Comparison of ENCODE assay signal across 26 cellular contexts in genomic region chr10:101218423-101219136, GRCh38. TPM values are rescaled to one million over a fixed set of nuclear protein-coding genes. Genes with fewer than 3 reads are reported as not detected.
DNase-seq lines count a peak whose midpoint lies in the region; ATAC-seq and TF ChIP-seq lines count a peak whose summit lies in the region.
"Had no signal": no experiment of that assay in that cellular context is flagged by ENCODE, and none has a peak within 500 bp of the region (broad histone marks: within the 10 kb centered on the region; RNA-seq: fewer than 3 reads in every experiment).

No MANE protein-coding gene starts in this region.

- POLR2A ChIA-PET in PC-3 (lab: Charles Lee; ENCODE audit: unreplicated experiment): no interaction called here

- no peak for ATAC-seq in PC-3
- ATAC-seq: A549; activated CD4-positive, alpha-beta T cell treated with anti-CD3 and anti-CD28 coated beads for 36 hours; body of pancreas; mucosa of descending colon had no signal

- TF ChIP-seq CTCF in brain (conservative IDR thresholded peaks at IDR 0.05) (no peak), neural crest cell (conservative IDR thresholded peaks at IDR 0.05) (no peak), PC-3 (conservative IDR thresholded peaks at IDR 0.05; ENCODE audit: low read depth, low read length) (no peak)

- peak overlapping the region; percentile 66 for H3K27ac Mint-ChIP-seq in activated CD4-positive, alpha-beta T cell treated with anti-CD3 and anti-CD28 coated beads, Interleukin-2, amount 10 ng/mL, durations not matched to agents 24 days and 14 days
- no peak overlapping the region for H3K27ac Mint-ChIP-seq in brain
- H3K27ac Mint-ChIP-seq in neural crest cell (ENCODE audit: unreplicated experiment): no peak overlapping the region
- H3K27ac Mint-ChIP-seq: activated CD4-positive, alpha-beta T cell treated with anti-CD3 and anti-CD28 coated beads for 36 hours had no signal

- H3K4me3 Mint-ChIP-seq in activated CD4-positive, alpha-beta T cell treated with anti-CD3 and anti-CD28 coated beads, Interleukin-2, amount 10 ng/mL, durations not matched to agents 24 days and 14 days: no peak overlapping the region
- H3K4me3 Mint-ChIP-seq in brain (peak overlapping the region in 4 of 5 experiments; percentile 37 to 67 (median 64)), neural crest cell (peak overlapping the region; percentile 52)
- H3K4me3 Mint-ChIP-seq: activated CD4-positive, alpha-beta T cell treated with anti-CD3 and anti-CD28 coated beads for 36 hours had no signal

- no peaks in the 10 kb centered on the region for H3F3A ChIP-seq in PC-3 (ENCODE audit: low read length, unreplicated experiment)

- H3K36me3 Mint-ChIP-seq in activated CD4-positive, alpha-beta T cell treated with anti-CD3 and anti-CD28 coated beads, Interleukin-2, amount 10 ng/mL, durations not matched to agents 24 days and 14 days (ENCODE audit: low read depth): peaks cover 4% of the 10 kb centered on the region
- H3K36me3 Mint-ChIP-seq in brain: no peaks in the 10 kb centered on the region
- no peaks in the 10 kb centered on the region for H3K36me3 Mint-ChIP-seq in neural crest cell (ENCODE audit: low read depth)

- no peaks in the 10 kb centered on the region for H3K9me3 ChIP-seq in PC-3 (ENCODE audit: low read length)
- H3K9me3 ChIP-seq: A549, body of pancreas, mucosa of descending colon, uterus had no signal

- no peak overlapping the region for H3K4me2 ChIP-seq in PC-3 (ENCODE audit: low read length)
- H3K4me2 ChIP-seq: BLaER1 had no signal

- peaks cover 10% of the 10 kb centered on the region for H3K4me1 ChIP-seq in PC-3 (ENCODE audit: insufficient read depth, low read length)

- H3K79me2 ChIP-seq in PC-3 (ENCODE audit: low read length): no peaks in the 10 kb centered on the region

- no peaks in the 10 kb centered on the region for H3K9me2 ChIP-seq in PC-3 (replicated peaks; ENCODE audit: low read length)

- CTCF ChIA-PET in PC-3 (lab: Charles Lee): no interaction called here

- peak; percentile 61 for DNase-seq in activated CD4-positive, alpha-beta T cell treated with anti-CD3 and anti-CD28 coated beads, Interleukin-2, amount 10 ng/mL, durations not matched to agents 24 days and 14 days
- no peak for DNase-seq in activated CD4-positive, alpha-beta T cell treated with anti-CD3 and anti-CD28 coated beads for 4 hours
- DNase-seq in ELF-1 (ENCODE audit: low read depth, low spot score) (peak; percentile 22), neural crest cell (ENCODE audit: low read depth, low spot score) (no peak), NCI-H345 (lab: John Stamatoyannopoulos, UW) (no peak), PC-3 (no peak), NCI-H1105 (lab: John Stamatoyannopoulos, UW) (no peak)
- DNase-seq: activated CD4-positive, alpha-beta T cell treated with anti-CD3 and anti-CD28 coated beads for 36 hours; body of pancreas; head of caudate nucleus; IMR-90; mucosa of descending colon; NCI-H1417 treated with DMSO at 0.1 percent for 48 hours; NCI-H526 treated with DMSO at 0.1 percent for 48 hours; occipital lobe; stimulated activated CD4-positive, alpha-beta T cell treated with anti-CD3 and anti-CD28 coated beads, Interleukin-12 subunit alpha, Interleukin-12 subunit beta, amount 100 ng/mL, for 4 hours; stimulated activated CD8-positive, alpha-beta memory T cell treated with anti-CD3 and anti-CD28 coated beads, Interleukin-4, amount 100 ng/mL, for 48 hours; substantia nigra; uterus had no signal

- no TSS peak for BruUV-seq in PC-3 (replicated peaks; lab: Mats Ljungman, UMichigan)

- H3K36me3 ChIP-seq in PC-3 (ENCODE audit: low read depth, low read length): no peaks in the 10 kb centered on the region
- H3K36me3 ChIP-seq: BLaER1, uterus had no signal

- no peak overlapping the region for H3K27ac ChIP-seq in PC-3 (ENCODE audit: low read length)
- H3K27ac ChIP-seq: A549, BLaER1, body of pancreas, HL-60, RWPE1, uterus had no signal

- H3K4me3 ChIP-seq in PC-3 (ENCODE audit: low read length): no peak overlapping the region
- H3K4me3 ChIP-seq: BLaER1, body of pancreas, mucosa of descending colon, uterus had no signal

- no peaks in the 10 kb centered on the region for H4K20me1 ChIP-seq in PC-3 (ENCODE audit: low read length)

- H3K27me3 Mint-ChIP-seq in activated CD4-positive, alpha-beta T cell treated with anti-CD3 and anti-CD28 coated beads, Interleukin-2, amount 10 ng/mL, durations not matched to agents 24 days and 14 days: peaks cover 90% of the 10 kb centered on the region
- H3K27me3 Mint-ChIP-seq in brain (peaks cover 100% of the 10 kb centered on the region), neural crest cell (ENCODE audit: low read depth) (peaks cover 100% of the 10 kb centered on the region)

- H2AFZ ChIP-seq in PC-3 (ENCODE audit: low read length): no peak overlapping the region

- H3K27me3 ChIP-seq in PC-3 (ENCODE audit: low read length): peaks cover 88% of the 10 kb centered on the region

- intact Hi-C loops in activated CD4-positive, alpha-beta T cell treated with anti-CD3 and anti-CD28 coated beads, Interleukin-2, amount 10 ng/mL, durations not matched to agents 24 days and 14 days (cut with micrococcal nuclease): loop anchor here (5.0 to 10.0 kb wide), 3 partner anchors 174 to 1686 kb away; partner anchors contain the start of gene NKX2-3
- intact Hi-C loops in PC-3 (cut with micrococcal nuclease): no loop called here

- no peaks in the 10 kb centered on the region for H3K9me3 Mint-ChIP-seq in activated CD4-positive, alpha-beta T cell treated with anti-CD3 and anti-CD28 coated beads, Interleukin-2, amount 10 ng/mL, durations not matched to agents 24 days and 14 days
- peaks cover 0 to 13% (median 3%) of the 10 kb centered on the region in 5 experiments for H3K9me3 Mint-ChIP-seq in brain
- no peaks in the 10 kb centered on the region for H3K9me3 Mint-ChIP-seq in neural crest cell

- no peak overlapping the region for H3K9ac ChIP-seq in PC-3 (ENCODE audit: low read length)
- H3K9ac ChIP-seq: BLaER1 had no signal

- peaks cover 23% of the 10 kb centered on the region for H3K4me1 Mint-ChIP-seq in activated CD4-positive, alpha-beta T cell treated with anti-CD3 and anti-CD28 coated beads, Interleukin-2, amount 10 ng/mL, durations not matched to agents 24 days and 14 days
- peaks cover 58% of the 10 kb centered on the region for H3K4me1 Mint-ChIP-seq in brain
- peaks cover 28% of the 10 kb centered on the region for H3K4me1 Mint-ChIP-seq in neural crest cell

RNA-seq across cellular contexts. Expression of gene LBX1, which starts 10.7 kb away (rescaled TPM):
- total RNA-seq in activated CD4-positive, alpha-beta T cell treated with anti-CD3 and anti-CD28 coated beads, Interleukin-2, amount 10 ng/mL, durations not matched to agents 24 days and 14 days: not detected in 2 replicates
- polyA plus RNA-seq in brain (ENCODE audit: insufficient read depth, low read depth, low replicate concordance): not detected
- total RNA-seq in neural crest cell (1.0 and 1.1 TPM in 2 replicates), PC-3 (2014; rRNA removed) (not detected in 2 replicates)
- total RNA-seq: activated CD4-positive, alpha-beta T cell treated with anti-CD3 and anti-CD28 coated beads for 36 hours; body of pancreas; IMR-90; liver; M059J; mucosa of descending colon; occipital lobe; uterus had no signal
- polyA plus RNA-seq: A549, IMR-90, liver had no signal

Comparison
In these comparisons a context has a peak if more than half of its experiments do, and no peak if none do; other contexts are left out.
1. DNase-seq: peak in activated CD4-positive, alpha-beta T cell treated with anti-CD3 and anti-CD28 coated beads, Interleukin-2, amount 10 ng/mL, durations not matched to agents 24 days and 14 days (single experiment) and ELF-1 (single experiment); none in activated CD4-positive, alpha-beta T cell treated with anti-CD3 and anti-CD28 coated beads for 4 hours (0 of 2), neural crest cell (single experiment), NCI-H345 (single experiment), PC-3 (single experiment) and NCI-H1105 (single experiment).